In the genomic region with DNA sequence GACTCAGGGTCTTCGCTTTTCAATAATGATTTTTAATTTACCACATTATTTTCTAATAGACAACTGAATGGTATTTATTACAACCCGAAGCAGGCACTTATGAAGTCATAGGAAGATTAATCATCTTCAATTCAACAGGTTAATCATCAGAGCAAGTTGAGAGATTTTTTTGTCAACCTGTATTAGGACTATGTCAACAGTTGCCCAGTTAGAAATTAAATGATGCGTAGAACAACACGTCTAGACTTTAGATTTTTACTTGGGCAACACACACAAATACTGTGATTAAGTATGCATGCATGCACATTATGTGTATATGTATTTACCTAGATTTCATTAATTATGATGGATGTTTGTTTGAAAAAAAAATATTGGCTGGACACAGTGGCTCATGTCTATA, we compare ENCODE assay signal across 12 cellular contexts.
"Had no signal": no experiment of that assay in that cellular context is flagged by ENCODE, and none has a peak within 500 bp of the region (broad histone marks: within the 10 kb centered on the region; RNA-seq: fewer than 3 reads in every experiment).

No MANE protein-coding gene starts in this region.

- H3K36me3 ChIP-seq: lower lobe of right lung, sigmoid colon, upper lobe of right lung had no signal

- H3K27ac ChIP-seq: foreskin keratinocyte, hepatocyte, lower lobe of right lung, sigmoid colon, testis, upper lobe of right lung, WERI-Rb-1 had no signal

- ATAC-seq: foreskin keratinocyte; lower lobe of right lung; naive thymus-derived CD8-positive, alpha-beta T cell; stimulated activated effector memory CD8-positive, alpha-beta T cell treated with anti-CD3 and anti-CD28 coated beads, Interleukin-12 subunit alpha, Interleukin-12 subunit beta, amount 100 ng/mL, for 72 hours; upper lobe of right lung had no signal

- H3K4me3 ChIP-seq: hepatocyte, lower lobe of right lung, sigmoid colon, testis, upper lobe of right lung had no signal

- H3K27me3 ChIP-seq: foreskin keratinocyte, hepatocyte, sigmoid colon, testis, upper lobe of right lung had no signal

- H3K9me3 ChIP-seq: lower lobe of right lung, sigmoid colon, testis, upper lobe of right lung had no signal

- DNase-seq: activated CD4-positive, alpha-beta T cell treated with anti-CD3 and anti-CD28 coated beads, Interleukin-2, amount 50 U/mL, for 48 hours; effector memory CD4-positive, alpha-beta T cell; foreskin keratinocyte; lower lobe of right lung; naive thymus-derived CD8-positive, alpha-beta T cell; sigmoid colon; stimulated activated CD4-positive, alpha-beta T cell treated with anti-CD3 and anti-CD28 coated beads, Interleukin-4, amount 100 ng/mL, for 24 hours; testis; upper lobe of right lung; WERI-Rb-1 had no signal

- H3K4me1 ChIP-seq: foreskin keratinocyte had no signal
